Comparison of ENCODE assay signal across 1 cellular context in the genomic region with DNA sequence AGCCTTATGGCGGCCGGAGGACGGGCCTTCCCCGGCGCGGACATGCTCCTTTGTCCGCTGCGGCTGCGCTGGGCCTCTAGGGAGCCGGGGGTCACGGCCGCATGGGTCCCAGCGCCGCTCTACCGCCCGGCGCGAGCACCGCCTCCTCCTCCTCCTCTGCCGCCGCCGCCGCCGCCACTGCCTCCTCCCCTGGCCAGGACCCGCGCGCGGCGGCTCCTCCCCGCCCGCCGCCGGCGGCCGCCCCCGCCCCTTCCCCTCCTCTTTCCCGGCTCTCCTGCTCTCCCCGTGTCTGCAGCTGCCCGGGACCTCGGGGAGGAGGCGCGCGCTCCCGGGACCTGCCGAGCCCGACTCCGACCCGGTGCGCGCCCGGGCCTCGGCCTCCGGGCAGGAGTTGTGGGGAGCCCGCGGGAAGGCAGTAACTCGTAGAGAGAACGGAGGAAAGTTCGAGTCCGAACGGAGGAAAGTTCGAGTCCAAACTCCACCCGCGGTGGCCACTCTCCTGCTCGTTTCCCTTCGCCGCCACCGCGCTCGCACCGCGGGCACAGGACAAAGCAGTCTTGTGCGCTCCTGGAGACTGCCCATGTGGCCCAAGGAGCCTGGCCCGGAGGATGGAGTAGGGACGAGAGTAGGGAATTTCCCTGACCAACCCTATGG.
TF ChIP-seq lines count a peak whose summit lies in the region.

A gene with protein sequence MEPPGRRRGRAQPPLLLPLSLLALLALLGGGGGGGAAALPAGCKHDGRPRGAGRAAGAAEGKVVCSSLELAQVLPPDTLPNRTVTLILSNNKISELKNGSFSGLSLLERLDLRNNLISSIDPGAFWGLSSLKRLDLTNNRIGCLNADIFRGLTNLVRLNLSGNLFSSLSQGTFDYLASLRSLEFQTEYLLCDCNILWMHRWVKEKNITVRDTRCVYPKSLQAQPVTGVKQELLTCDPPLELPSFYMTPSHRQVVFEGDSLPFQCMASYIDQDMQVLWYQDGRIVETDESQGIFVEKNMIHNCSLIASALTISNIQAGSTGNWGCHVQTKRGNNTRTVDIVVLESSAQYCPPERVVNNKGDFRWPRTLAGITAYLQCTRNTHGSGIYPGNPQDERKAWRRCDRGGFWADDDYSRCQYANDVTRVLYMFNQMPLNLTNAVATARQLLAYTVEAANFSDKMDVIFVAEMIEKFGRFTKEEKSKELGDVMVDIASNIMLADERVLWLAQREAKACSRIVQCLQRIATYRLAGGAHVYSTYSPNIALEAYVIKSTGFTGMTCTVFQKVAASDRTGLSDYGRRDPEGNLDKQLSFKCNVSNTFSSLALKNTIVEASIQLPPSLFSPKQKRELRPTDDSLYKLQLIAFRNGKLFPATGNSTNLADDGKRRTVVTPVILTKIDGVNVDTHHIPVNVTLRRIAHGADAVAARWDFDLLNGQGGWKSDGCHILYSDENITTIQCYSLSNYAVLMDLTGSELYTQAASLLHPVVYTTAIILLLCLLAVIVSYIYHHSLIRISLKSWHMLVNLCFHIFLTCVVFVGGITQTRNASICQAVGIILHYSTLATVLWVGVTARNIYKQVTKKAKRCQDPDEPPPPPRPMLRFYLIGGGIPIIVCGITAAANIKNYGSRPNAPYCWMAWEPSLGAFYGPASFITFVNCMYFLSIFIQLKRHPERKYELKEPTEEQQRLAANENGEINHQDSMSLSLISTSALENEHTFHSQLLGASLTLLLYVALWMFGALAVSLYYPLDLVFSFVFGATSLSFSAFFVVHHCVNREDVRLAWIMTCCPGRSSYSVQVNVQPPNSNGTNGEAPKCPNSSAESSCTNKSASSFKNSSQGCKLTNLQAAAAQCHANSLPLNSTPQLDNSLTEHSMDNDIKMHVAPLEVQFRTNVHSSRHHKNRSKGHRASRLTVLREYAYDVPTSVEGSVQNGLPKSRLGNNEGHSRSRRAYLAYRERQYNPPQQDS (N-terminal part only) (minus strand): TSS at position 179 of the 654 bp plus-strand sequence. CDS start 282 bp downstream, outside the sequence.

TF ChIP-seq in HepG2, 621 proteins besides CTCF, POLR2A, EP300 and RAD21 (continued from another document and continues in another):
- TF ChIP-seq, protein P1, sequence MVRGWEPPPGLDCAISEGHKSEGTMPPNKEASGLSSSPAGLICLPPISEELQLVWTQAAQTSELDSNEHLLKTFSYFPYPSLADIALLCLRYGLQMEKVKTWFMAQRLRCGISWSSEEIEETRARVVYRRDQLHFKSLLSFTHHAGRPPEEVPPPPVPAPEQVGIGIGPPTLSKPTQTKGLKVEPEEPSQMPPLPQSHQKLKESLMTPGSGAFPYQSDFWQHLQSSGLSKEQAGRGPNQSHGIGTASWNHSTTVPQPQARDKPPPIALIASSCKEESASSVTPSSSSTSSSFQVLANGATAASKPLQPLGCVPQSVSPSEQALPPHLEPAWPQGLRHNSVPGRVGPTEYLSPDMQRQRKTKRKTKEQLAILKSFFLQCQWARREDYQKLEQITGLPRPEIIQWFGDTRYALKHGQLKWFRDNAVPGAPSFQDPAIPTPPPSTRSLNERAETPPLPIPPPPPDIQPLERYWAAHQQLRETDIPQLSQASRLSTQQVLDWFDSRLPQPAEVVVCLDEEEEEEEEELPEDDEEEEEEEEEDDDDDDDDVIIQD (CRISPR knock-in tag; IDR thresholded peaks at IDR 0.05; ENCODE audit: low read depth) = no peak
- TF ChIP-seq ZNF138 (CRISPR knock-in tag; IDR thresholded peaks at IDR 0.05; ENCODE audit: low read depth) = no peak
- TF ChIP-seq ZNF816 (CRISPR knock-in tag; IDR thresholded peaks at IDR 0.05; ENCODE audit: borderline replicate concordance) = peak; percentile 40; the same call in 1 of the 2 replicates
- TF ChIP-seq MIER2 (CRISPR knock-in tag; IDR thresholded peaks at IDR 0.05) = no peak
- no peak for TF ChIP-seq TRIM24 (CRISPR knock-in tag; IDR thresholded peaks at IDR 0.05)
- no peak for TF ChIP-seq ERF (CRISPR knock-in tag; IDR thresholded peaks at IDR 0.05)
- no peak for TF ChIP-seq RFXANK (CRISPR knock-in tag; IDR thresholded peaks at IDR 0.05)
- no peak for TF ChIP-seq ZNF713 (CRISPR knock-in tag; IDR thresholded peaks at IDR 0.05)
- TF ChIP-seq ZFP36L2 (CRISPR knock-in tag; IDR thresholded peaks at IDR 0.05) = no peak
- TF ChIP-seq ZNF563 (CRISPR knock-in tag; IDR thresholded peaks at IDR 0.05) = peak; percentile 82; the same call in 1 of the 2 replicates
- TF ChIP-seq ZNF331 (CRISPR knock-in tag; IDR thresholded peaks at IDR 0.05) = no peak
- no peak for TF ChIP-seq ZKSCAN8 (CRISPR knock-in tag; IDR thresholded peaks at IDR 0.05; ENCODE audit: borderline replicate concordance)
- TF ChIP-seq, protein P2, sequence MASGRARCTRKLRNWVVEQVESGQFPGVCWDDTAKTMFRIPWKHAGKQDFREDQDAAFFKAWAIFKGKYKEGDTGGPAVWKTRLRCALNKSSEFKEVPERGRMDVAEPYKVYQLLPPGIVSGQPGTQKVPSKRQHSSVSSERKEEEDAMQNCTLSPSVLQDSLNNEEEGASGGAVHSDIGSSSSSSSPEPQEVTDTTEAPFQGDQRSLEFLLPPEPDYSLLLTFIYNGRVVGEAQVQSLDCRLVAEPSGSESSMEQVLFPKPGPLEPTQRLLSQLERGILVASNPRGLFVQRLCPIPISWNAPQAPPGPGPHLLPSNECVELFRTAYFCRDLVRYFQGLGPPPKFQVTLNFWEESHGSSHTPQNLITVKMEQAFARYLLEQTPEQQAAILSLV (CRISPR knock-in tag; IDR thresholded peaks at IDR 0.05; ENCODE audit: borderline replicate concordance) = no peak
- TF ChIP-seq, protein P3, sequence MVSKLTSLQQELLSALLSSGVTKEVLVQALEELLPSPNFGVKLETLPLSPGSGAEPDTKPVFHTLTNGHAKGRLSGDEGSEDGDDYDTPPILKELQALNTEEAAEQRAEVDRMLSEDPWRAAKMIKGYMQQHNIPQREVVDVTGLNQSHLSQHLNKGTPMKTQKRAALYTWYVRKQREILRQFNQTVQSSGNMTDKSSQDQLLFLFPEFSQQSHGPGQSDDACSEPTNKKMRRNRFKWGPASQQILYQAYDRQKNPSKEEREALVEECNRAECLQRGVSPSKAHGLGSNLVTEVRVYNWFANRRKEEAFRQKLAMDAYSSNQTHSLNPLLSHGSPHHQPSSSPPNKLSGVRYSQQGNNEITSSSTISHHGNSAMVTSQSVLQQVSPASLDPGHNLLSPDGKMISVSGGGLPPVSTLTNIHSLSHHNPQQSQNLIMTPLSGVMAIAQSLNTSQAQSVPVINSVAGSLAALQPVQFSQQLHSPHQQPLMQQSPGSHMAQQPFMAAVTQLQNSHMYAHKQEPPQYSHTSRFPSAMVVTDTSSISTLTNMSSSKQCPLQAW (CRISPR knock-in tag; IDR thresholded peaks at IDR 0.05) = peak; percentile 64; the same call in 1 of the 2 replicates
- TF ChIP-seq ZNF660 (CRISPR knock-in tag; IDR thresholded peaks at IDR 0.05; ENCODE audit: borderline replicate concordance, low read depth) = no peak
- TF ChIP-seq FLYWCH1 (CRISPR knock-in tag; IDR thresholded peaks at IDR 0.05) = no peak
- TF ChIP-seq, protein P4, sequence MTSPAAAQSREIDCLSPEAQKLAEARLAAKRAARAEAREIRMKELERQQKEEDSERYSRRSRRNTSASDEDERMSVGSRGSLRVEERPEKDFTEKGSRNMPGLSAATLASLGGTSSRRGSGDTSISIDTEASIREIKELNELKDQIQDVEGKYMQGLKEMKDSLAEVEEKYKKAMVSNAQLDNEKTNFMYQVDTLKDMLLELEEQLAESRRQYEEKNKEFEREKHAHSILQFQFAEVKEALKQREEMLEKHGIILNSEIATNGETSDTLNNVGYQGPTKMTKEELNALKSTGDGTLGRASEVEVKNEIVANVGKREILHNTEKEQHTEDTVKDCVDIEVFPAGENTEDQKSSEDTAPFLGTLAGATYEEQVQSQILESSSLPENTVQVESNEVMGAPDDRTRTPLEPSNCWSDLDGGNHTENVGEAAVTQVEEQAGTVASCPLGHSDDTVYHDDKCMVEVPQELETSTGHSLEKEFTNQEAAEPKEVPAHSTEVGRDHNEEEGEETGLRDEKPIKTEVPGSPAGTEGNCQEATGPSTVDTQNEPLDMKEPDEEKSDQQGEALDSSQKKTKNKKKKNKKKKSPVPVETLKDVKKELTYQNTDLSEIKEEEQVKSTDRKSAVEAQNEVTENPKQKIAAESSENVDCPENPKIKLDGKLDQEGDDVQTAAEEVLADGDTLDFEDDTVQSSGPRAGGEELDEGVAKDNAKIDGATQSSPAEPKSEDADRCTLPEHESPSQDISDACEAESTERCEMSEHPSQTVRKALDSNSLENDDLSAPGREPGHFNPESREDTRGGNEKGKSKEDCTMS (CRISPR knock-in tag; conservative IDR thresholded peaks at IDR 0.05) = no peak
- TF ChIP-seq PRPF4 (IDR thresholded peaks at IDR 0.05; ENCODE audit: low read depth, low read length, poor library complexity, severe bottlenecking) = no peak
- TF ChIP-seq EZH2 (conservative IDR thresholded peaks at IDR 0.05; ENCODE audit: low read depth, low read length) = no peak
- TF ChIP-seq HCFC1 (IDR thresholded peaks at IDR 0.05; ENCODE audit: low read depth, low read length) = no peak
- TF ChIP-seq, protein P5, sequence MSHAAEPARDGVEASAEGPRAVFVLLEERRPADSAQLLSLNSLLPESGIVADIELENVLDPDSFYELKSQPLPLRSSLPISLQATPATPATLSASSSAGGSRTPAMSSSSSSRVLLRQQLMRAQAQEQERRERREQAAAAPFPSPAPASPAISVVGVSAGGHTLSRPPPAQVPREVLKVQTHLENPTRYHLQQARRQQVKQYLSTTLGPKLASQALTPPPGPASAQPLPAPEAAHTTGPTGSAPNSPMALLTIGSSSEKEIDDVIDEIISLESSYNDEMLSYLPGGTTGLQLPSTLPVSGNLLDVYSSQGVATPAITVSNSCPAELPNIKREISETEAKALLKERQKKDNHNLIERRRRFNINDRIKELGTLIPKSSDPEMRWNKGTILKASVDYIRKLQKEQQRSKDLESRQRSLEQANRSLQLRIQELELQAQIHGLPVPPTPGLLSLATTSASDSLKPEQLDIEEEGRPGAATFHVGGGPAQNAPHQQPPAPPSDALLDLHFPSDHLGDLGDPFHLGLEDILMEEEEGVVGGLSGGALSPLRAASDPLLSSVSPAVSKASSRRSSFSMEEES (CRISPR knock-in tag; IDR thresholded peaks at IDR 0.05) = peak; percentile 30; the same call in 1 of the 2 replicates
- TF ChIP-seq NCOA2 (CRISPR knock-in tag; IDR thresholded peaks at IDR 0.05) = no peak
- no peak for TF ChIP-seq MZF1 (CRISPR knock-in tag; IDR thresholded peaks at IDR 0.05; ENCODE audit: borderline replicate concordance)
- TF ChIP-seq, protein P6, sequence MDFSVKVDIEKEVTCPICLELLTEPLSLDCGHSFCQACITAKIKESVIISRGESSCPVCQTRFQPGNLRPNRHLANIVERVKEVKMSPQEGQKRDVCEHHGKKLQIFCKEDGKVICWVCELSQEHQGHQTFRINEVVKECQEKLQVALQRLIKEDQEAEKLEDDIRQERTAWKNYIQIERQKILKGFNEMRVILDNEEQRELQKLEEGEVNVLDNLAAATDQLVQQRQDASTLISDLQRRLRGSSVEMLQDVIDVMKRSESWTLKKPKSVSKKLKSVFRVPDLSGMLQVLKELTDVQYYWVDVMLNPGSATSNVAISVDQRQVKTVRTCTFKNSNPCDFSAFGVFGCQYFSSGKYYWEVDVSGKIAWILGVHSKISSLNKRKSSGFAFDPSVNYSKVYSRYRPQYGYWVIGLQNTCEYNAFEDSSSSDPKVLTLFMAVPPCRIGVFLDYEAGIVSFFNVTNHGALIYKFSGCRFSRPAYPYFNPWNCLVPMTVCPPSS (IDR thresholded peaks at IDR 0.05) = no peak
- 0 out of 2 replicates have a peak, but pooled peaks have one; percentile 13 for TF ChIP-seq ZFP37 (CRISPR knock-in tag; IDR thresholded peaks at IDR 0.05; ENCODE audit: borderline replicate concordance)
- TF ChIP-seq MBNL3 (CRISPR knock-in tag; conservative IDR thresholded peaks at IDR 0.05) = no peak
- TF ChIP-seq TEAD2 (CRISPR knock-in tag; IDR thresholded peaks at IDR 0.05) = no peak
- TF ChIP-seq, protein P7, sequence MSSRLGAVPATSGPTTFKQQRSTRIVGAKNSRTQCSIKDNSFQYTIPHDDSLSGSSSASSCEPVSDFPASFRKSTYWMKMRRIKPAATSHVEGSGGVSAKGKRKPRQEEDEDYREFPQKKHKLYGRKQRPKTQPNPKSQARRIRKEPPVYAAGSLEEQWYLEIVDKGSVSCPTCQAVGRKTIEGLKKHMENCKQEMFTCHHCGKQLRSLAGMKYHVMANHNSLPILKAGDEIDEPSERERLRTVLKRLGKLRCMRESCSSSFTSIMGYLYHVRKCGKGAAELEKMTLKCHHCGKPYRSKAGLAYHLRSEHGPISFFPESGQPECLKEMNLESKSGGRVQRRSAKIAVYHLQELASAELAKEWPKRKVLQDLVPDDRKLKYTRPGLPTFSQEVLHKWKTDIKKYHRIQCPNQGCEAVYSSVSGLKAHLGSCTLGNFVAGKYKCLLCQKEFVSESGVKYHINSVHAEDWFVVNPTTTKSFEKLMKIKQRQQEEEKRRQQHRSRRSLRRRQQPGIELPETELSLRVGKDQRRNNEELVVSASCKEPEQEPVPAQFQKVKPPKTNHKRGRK (CRISPR knock-in tag; IDR thresholded peaks at IDR 0.05) = no peak
- TF ChIP-seq, protein P8, sequence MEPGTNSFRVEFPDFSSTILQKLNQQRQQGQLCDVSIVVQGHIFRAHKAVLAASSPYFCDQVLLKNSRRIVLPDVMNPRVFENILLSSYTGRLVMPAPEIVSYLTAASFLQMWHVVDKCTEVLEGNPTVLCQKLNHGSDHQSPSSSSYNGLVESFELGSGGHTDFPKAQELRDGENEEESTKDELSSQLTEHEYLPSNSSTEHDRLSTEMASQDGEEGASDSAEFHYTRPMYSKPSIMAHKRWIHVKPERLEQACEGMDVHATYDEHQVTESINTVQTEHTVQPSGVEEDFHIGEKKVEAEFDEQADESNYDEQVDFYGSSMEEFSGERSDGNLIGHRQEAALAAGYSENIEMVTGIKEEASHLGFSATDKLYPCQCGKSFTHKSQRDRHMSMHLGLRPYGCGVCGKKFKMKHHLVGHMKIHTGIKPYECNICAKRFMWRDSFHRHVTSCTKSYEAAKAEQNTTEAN (CRISPR knock-in tag; conservative IDR thresholded peaks at IDR 0.05) = no peak
- TF ChIP-seq, protein P9, sequence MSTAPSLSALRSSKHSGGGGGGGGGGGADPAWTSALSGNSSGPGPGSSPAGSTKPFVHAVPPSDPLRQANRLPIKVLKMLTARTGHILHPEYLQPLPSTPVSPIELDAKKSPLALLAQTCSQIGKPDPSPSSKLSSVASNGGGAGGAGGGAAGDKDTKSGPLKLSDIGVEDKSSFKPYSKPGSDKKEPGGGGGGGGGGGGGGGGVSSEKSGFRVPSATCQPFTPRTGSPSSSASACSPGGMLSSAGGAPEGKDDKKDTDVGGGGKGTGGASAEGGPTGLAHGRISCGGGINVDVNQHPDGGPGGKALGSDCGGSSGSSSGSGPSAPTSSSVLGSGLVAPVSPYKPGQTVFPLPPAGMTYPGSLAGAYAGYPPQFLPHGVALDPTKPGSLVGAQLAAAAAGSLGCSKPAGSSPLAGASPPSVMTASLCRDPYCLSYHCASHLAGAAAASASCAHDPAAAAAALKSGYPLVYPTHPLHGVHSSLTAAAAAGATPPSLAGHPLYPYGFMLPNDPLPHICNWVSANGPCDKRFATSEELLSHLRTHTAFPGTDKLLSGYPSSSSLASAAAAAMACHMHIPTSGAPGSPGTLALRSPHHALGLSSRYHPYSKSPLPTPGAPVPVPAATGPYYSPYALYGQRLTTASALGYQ (CRISPR knock-in tag; IDR thresholded peaks at IDR 0.05) = no peak
- TF ChIP-seq NCOA5 (CRISPR knock-in tag; IDR thresholded peaks at IDR 0.05) = no peak
- TF ChIP-seq ESRRA (CRISPR knock-in tag; IDR thresholded peaks at IDR 0.05; ENCODE audit: low read depth) = peak; percentile 52; the same call in 1 of the 2 replicates
- no peak for TF ChIP-seq ZNF83 (CRISPR knock-in tag; IDR thresholded peaks at IDR 0.05; ENCODE audit: borderline replicate concordance)
- no peak for TF ChIP-seq FIP1L1 (IDR thresholded peaks at IDR 0.05; ENCODE audit: borderline replicate concordance, insufficient read depth, low read depth, low read length)
